In genomic region chr12:102067574-102068258, GRCh38 we compare ENCODE assay signal across 18 cellular contexts. TPM values are rescaled to one million over a fixed set of nuclear protein-coding genes. Genes with fewer than 3 reads are reported as not detected.
A peak's percentile ranks its signal among the peaks of the same experiment; 100 is the strongest.
DNase-seq lines count a peak whose midpoint lies in the region; ATAC-seq and TF ChIP-seq lines count a peak whose summit lies in the region.
"Had no signal": no experiment of that assay in that cellular context is flagged by ENCODE, and none has a peak within 500 bp of the region (broad histone marks: within the 10 kb centered on the region; RNA-seq: fewer than 3 reads in every experiment).

No MANE protein-coding gene starts in this region.

- DNase-seq in H4 (ENCODE audit: low spot score), result peak; percentile 29
- peak; percentile 31 for DNase-seq in astrocyte of the cerebellum (ENCODE audit: low read depth)
- no peak for DNase-seq in mesenchymal stem cell
- no peak for DNase-seq in C1 segment of cervical spinal cord (lab: John Stamatoyannopoulos, UW)
- DNase-seq in NCI-H82 (lab: John Stamatoyannopoulos, UW), result no peak
- no peak for DNase-seq in T-helper 1 cell
- DNase-seq: activated CD8-positive, alpha-beta T cell treated with anti-CD3 and anti-CD28 coated beads, Interleukin-2, amount 10 ng/mL, durations not matched to agents 7 days and 5 days; activated naive CD8-positive, alpha-beta T cell treated with anti-CD3 and anti-CD28 coated beads, Interleukin-2, amount 50 U/mL, for 24 hours; Caco-2; cerebellar nuclear complex; islet precursor cell; NCI-H2029; NCI-H510A; upper lobe of right lung had no signal

- no peak overlapping the region for H2AK5ac ChIP-seq in mesenchymal stem cell (ENCODE audit: low read length, severe bottlenecking)

- no peak overlapping the region for H4K91ac ChIP-seq in mesenchymal stem cell (ENCODE audit: low read length)

- no peak for ATAC-seq in GM18519 (IDR thresholded peaks at IDR 0.05; ENCODE audit: low FRiP score, unreplicated experiment)
- ATAC-seq: activated CD8-positive, alpha-beta T cell treated with anti-CD3 and anti-CD28 coated beads, Interleukin-2, amount 10 ng/mL, durations not matched to agents 7 days and 5 days; activated naive CD8-positive, alpha-beta T cell treated with anti-CD3 and anti-CD28 coated beads, Interleukin-2, amount 50 U/mL, for 24 hours; stimulated activated memory B cell treated with anti-CD40 and anti-IgM and Interleukin-4, amounts not matched to agents 10 μg/mL and 1 μg/mL and 100 μg/mL, for 72 hours; upper lobe of right lung had no signal

- H2AFZ ChIP-seq in ACC112 (ENCODE audit: low read length, unreplicated experiment) (peak overlapping the region; percentile 17), mesenchymal stem cell (ENCODE audit: low read depth, low read length) (no peak overlapping the region)

- no peak overlapping the region for H3K4me2 ChIP-seq in mesenchymal stem cell (ENCODE audit: low read length, poor library complexity, severe bottlenecking)

- no peaks in the 10 kb centered on the region for H3K9me3 ChIP-seq in mesenchymal stem cell (ENCODE audit: control insufficient read depth, low read length)
- H3K9me3 ChIP-seq: Caco-2, upper lobe of right lung had no signal

- in situ Hi-C loops in astrocyte of the cerebellum (cut with HindIII; ENCODE audit: low sequenced_read_pairs), result no loop called here

- no peaks in the 10 kb centered on the region for H3K27me3 ChIP-seq in ACC112 (ENCODE audit: insufficient read depth, low read length)
- no peaks in the 10 kb centered on the region for H3K27me3 ChIP-seq in mesenchymal stem cell (ENCODE audit: control insufficient read depth in 1 of 2, insufficient read depth in 1 of 2, low read length in 2 of 2)
- H3K27me3 ChIP-seq: upper lobe of right lung had no signal

- H3K4me3 ChIP-seq in ACC112 (ENCODE audit: low read depth, low read length), result no peak overlapping the region
- no peak overlapping the region for H3K4me3 ChIP-seq in astrocyte of the cerebellum (ENCODE audit: low read depth, low read length)
- peak overlapping the region in 1 of 2 experiments; percentile 9 for H3K4me3 ChIP-seq in mesenchymal stem cell (ENCODE audit: insufficient read depth in 1 of 2, low read depth in 1 of 2, low read length in 2 of 2)
- H3K4me3 ChIP-seq: skin epidermis, upper lobe of right lung had no signal

- H3K36me3 ChIP-seq in ACC112 (ENCODE audit: insufficient read depth, low read length), result no peaks in the 10 kb centered on the region
- H3K36me3 ChIP-seq in mesenchymal stem cell (ENCODE audit: control insufficient read depth in 1 of 2, insufficient read depth in 2 of 2, low read depth in 1 of 2, low read length in 2 of 2), result no peaks in the 10 kb centered on the region
- H3K36me3 ChIP-seq: upper lobe of right lung had no signal

- no peak overlapping the region for H3K4ac ChIP-seq in mesenchymal stem cell (ENCODE audit: low read depth in 1 of 2, low read length in 2 of 2)

- H2BK120ac ChIP-seq in mesenchymal stem cell (ENCODE audit: low read depth, low read length), result no peak overlapping the region

- peaks cover 14% of the 10 kb centered on the region for H3K4me1 ChIP-seq in ACC112 (ENCODE audit: control insufficient read depth, insufficient read depth, low read length, unreplicated experiment)
- H3K4me1 ChIP-seq in mesenchymal stem cell (ENCODE audit: control insufficient read depth, insufficient read depth, low read depth, low read length), result no peaks in the 10 kb centered on the region
- H3K4me1 ChIP-seq: Caco-2 had no signal

- H2BK12ac ChIP-seq in mesenchymal stem cell (ENCODE audit: low read length in 2 of 2), result no peak overlapping the region

- H3K23ac ChIP-seq in mesenchymal stem cell (ENCODE audit: low read length in 2 of 2), result no peak overlapping the region

- H4K8ac ChIP-seq in mesenchymal stem cell (ENCODE audit: low read length), result no peak overlapping the region

- no peak for TF ChIP-seq CTCF in astrocyte of the cerebellum (IDR thresholded peaks at IDR 0.05; ENCODE audit: low read depth, low read length, missing control alignments)

- no peak overlapping the region for H3K27ac ChIP-seq in ACC112 (ENCODE audit: low read depth, low read length)
- H3K27ac ChIP-seq in mesenchymal stem cell (ENCODE audit: low read length, poor library complexity, severe bottlenecking), result no peak overlapping the region
- H3K27ac ChIP-seq: upper lobe of right lung had no signal

- no peak overlapping the region for H3K18ac ChIP-seq in mesenchymal stem cell (ENCODE audit: low read depth in 1 of 2, low read length in 2 of 2)

- H3K14ac ChIP-seq in mesenchymal stem cell (ENCODE audit: low read length in 2 of 2), result no peak overlapping the region

- H2BK15ac ChIP-seq in mesenchymal stem cell (ENCODE audit: low read depth, poor library complexity, severe bottlenecking), result no peak overlapping the region

- H3K9ac ChIP-seq in mesenchymal stem cell (ENCODE audit: low read length), result peak overlapping the region; percentile 84

- 85% methylated on average over 5 of the region's 5 CpGs for WGBS in mesenchymal stem cell

- H3K79me2 ChIP-seq in ACC112 (ENCODE audit: control insufficient read depth, insufficient read depth, low read length, unreplicated experiment), result no peaks in the 10 kb centered on the region

- H2BK5ac ChIP-seq in mesenchymal stem cell (ENCODE audit: low read depth, low read length, poor library complexity, severe bottlenecking), result no peak overlapping the region

- H3K79me1 ChIP-seq in mesenchymal stem cell (replicated peaks; ENCODE audit: low read length, poor library complexity, severe bottlenecking), result no peaks in the 10 kb centered on the region

RNA-seq across cellular contexts. Expression of gene WASHC3, which starts 5.9 kb away (rescaled TPM):
- total RNA-seq in H4 (2014; rRNA removed; shearing (Covaris generic)), result 72.6 and 79.8 TPM in 2 replicates
- 81.2 TPM for polyA plus RNA-seq in mesenchymal stem cell (2013, experiment 1 of 2)
- polyA plus RNA-seq in mesenchymal stem cell (2013, experiment 2 of 2), result 80.6 TPM

RNA-seq across cellular contexts. Expression of gene NUP37, which starts 52.2 kb away (rescaled TPM):
- total RNA-seq in H4 (2014; rRNA removed; shearing (Covaris generic)), result 126 and 139 TPM in 2 replicates
- 26.9 TPM for polyA plus RNA-seq in mesenchymal stem cell (2013, experiment 1 of 2)
- 27.4 TPM for polyA plus RNA-seq in mesenchymal stem cell (2013, experiment 2 of 2)

RNA-seq across cellular contexts. Expression of gene PARPBP, which starts 52.3 kb away (rescaled TPM):
- 29.8 and 30.0 TPM in 2 replicates for total RNA-seq in H4 (2014; rRNA removed; shearing (Covaris generic))
- polyA plus RNA-seq in mesenchymal stem cell (2013, experiment 1 of 2), result 2.6 TPM
- polyA plus RNA-seq in mesenchymal stem cell (2013, experiment 2 of 2), result 2.5 TPM

Comparison
In these comparisons a context has a peak if more than half of its experiments do, and no peak if none do; other contexts are left out.
1. DNase-seq: peak in H4 (single experiment) and astrocyte of the cerebellum (single experiment); none in mesenchymal stem cell (single experiment), C1 segment of cervical spinal cord (0 of 14), NCI-H82 (single experiment) and T-helper 1 cell (0 of 5).